Comparison of ENCODE assay signal across 13 cellular contexts in the genomic region with DNA sequence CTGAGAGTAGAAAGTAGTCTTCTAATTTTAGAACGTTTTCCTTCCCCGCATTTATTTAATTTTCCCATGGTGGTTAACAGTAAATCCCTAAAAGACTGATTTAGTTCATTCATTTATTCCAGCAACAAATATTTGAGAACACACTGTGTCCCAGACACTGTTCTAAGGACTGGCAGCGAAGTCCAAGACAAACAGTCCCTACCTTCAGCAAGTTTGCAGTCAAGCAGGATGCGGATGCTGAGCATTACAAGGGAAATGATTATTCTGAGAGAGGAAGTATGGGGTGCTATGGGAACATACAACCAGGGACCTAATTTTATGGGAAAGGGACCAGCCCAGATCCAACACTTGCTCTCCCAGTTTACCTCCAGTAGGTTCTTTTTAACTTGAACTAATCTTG. TPM values are rescaled to one million over a fixed set of nuclear protein-coding genes. Genes with fewer than 3 reads are reported as not detected.
A peak's percentile ranks its signal among the peaks of the same experiment; 100 is the strongest.
DNase-seq lines count a peak whose midpoint lies in the region; ATAC-seq, FAIRE-seq and TF ChIP-seq lines count a peak whose summit lies in the region.
"Had no signal": no experiment of that assay in that cellular context is flagged by ENCODE, and none has a peak within 500 bp of the region (broad histone marks: within the 10 kb centered on the region; RNA-seq: fewer than 3 reads in every experiment).

No MANE protein-coding gene starts in this region.

- intact Hi-C loops in CD4-positive, alpha-beta memory T cell (cut with micrococcal nuclease): no loop called here
- intact Hi-C loops in K562 (cut with micrococcal nuclease): loop anchor here (1.0 kb wide), 1 partner anchor 38 kb away; no protein-coding TSS in a partner anchor
- intact Hi-C loops in naive thymus-derived CD4-positive, alpha-beta T cell (cut with micrococcal nuclease): no loop called here

- 80% methylated on average over 4 of the region's 4 CpGs for WGBS in K562 (ENCODE audit: insufficient coverage, low coverage, missing lambda C conversion rate)

- TF ChIP-seq RAD21 in K562 (CRISPR knock-in tag; conservative IDR thresholded peaks at IDR 0.05 in 1 of 2, IDR thresholded peaks at IDR 0.05 in 1 of 2): no peak

- CTCF ChIA-PET in CD4-positive, alpha-beta memory T cell (lab: Charles Lee; ENCODE audit: partially characterized antibody): interaction anchor here (1.4 to 6.9 kb wide), 5 partner anchors 13 to 40 kb away, joined by 4 to 65 read pairs (median 13); a partner anchor contains a TSS
- CTCF ChIA-PET in K562 (lab: Yijun Ruan, JAX; ENCODE audit: low intra/inter-chr PET ratio): no interaction called here
- CTCF ChIA-PET in naive thymus-derived CD4-positive, alpha-beta T cell (lab: Charles Lee): interaction anchor here (1.0 kb wide), 1 partner anchor 38 kb away, joined by 4 read pairs; no protein-coding TSS in a partner anchor

- POLR2A ChIA-PET in CD4-positive, alpha-beta memory T cell (lab: Charles Lee; ENCODE audit: partially characterized antibody): interaction anchor here (1.5 to 31.0 kb wide), 3 partner anchors 20 to 37 kb away, joined by 3 to 1778 read pairs (median 16); a partner anchor contains a TSS
- POLR2A ChIA-PET in K562 (lab: Yijun Ruan, JAX): no interaction called here
- POLR2A ChIA-PET in naive thymus-derived CD4-positive, alpha-beta T cell (lab: Charles Lee): interaction anchor here (2.3 to 25.1 kb wide), 3 partner anchors 7 to 26 kb away, joined by 6 to 1558 read pairs (median 7); a partner anchor contains a TSS

- no peaks in the 10 kb centered on the region for H3K9me1 ChIP-seq in K562 (ENCODE audit: control insufficient read depth, insufficient read depth, low read length)

- H4K20me1 ChIP-seq in K562 (replicated peaks; ENCODE audit: control insufficient read depth, insufficient read depth, low read length): no peaks in the 10 kb centered on the region

- peaks cover 0 to 4% (median 0%) of the 10 kb centered on the region in 8 donors for H3K9me3 Mint-ChIP-seq in CD4-positive, alpha-beta memory T cell
- H3K9me3 Mint-ChIP-seq in naive thymus-derived CD4-positive, alpha-beta T cell: peaks cover 0 to 8% (median 0%) of the 10 kb centered on the region in 11 donors
- H3K9me3 Mint-ChIP-seq: effector memory CD8-positive, alpha-beta T cell had no signal

- peak overlapping the region; percentile 67 for H3K27ac ChIP-seq in CD4-positive, alpha-beta memory T cell (ENCODE audit: low read depth, low read length)
- no peak overlapping the region for H3K27ac ChIP-seq in K562 (ENCODE audit: extremely low read depth, low read depth, low read length)
- H3K27ac ChIP-seq in naive thymus-derived CD4-positive, alpha-beta T cell (ENCODE audit: low read depth, low read length): no peak overlapping the region

- no peak for TF ChIP-seq EP300 in K562 (IDR thresholded peaks at IDR 0.05; ENCODE audit: low read length)

- H3K36me3 ChIP-seq in CD4-positive, alpha-beta memory T cell (ENCODE audit: insufficient read depth, low read length): peaks cover 16% of the 10 kb centered on the region
- peaks cover 8% of the 10 kb centered on the region for H3K36me3 ChIP-seq in K562 (ENCODE audit: control insufficient read depth, insufficient read depth, low read length)
- peaks cover 0 to 13% (median under 1%) of the 10 kb centered on the region in 3 experiments for H3K36me3 ChIP-seq in naive thymus-derived CD4-positive, alpha-beta T cell (ENCODE audit: control insufficient read depth in 2 of 3, insufficient read depth in 3 of 3, low read length in 3 of 3)

- no peak overlapping the region for H3K9ac ChIP-seq in K562 (ENCODE audit: insufficient read depth in 1 of 2, low read depth in 2 of 2, low read length in 2 of 2)

- no peak for TF ChIP-seq CTCF in K562 (IDR thresholded peaks at IDR 0.05 in 2 of 3, conservative IDR thresholded peaks at IDR 0.05 in 1 of 3; ENCODE audit: insufficient read depth in 2 of 3, low read depth in 1 of 3, low read length in 3 of 3)

- FAIRE-seq in GM12892 (lab: Jason Lieb, UNC) (peak; percentile 68), K562 (lab: Jason Lieb, UNC) (no peak)

- no TSS peak for BruUV-seq in K562 (replicated peaks; lab: Mats Ljungman, UMichigan)

- peak overlapping the region; percentile 98 for H2AFZ ChIP-seq in K562 (ENCODE audit: low read depth, low read length)

- in situ Hi-C loops in K562 (cut with MboI): no loop called here

- H3K4me1 Mint-ChIP-seq in CD4-positive, alpha-beta memory T cell: peaks cover 15 to 31% (median 30%) of the 10 kb centered on the region in 4 donors
- H3K4me1 Mint-ChIP-seq in naive thymus-derived CD4-positive, alpha-beta T cell: peaks cover 9 to 61% (median 31%) of the 10 kb centered on the region in 7 donors

- DNase-seq in CD4-positive, alpha-beta memory T cell: no peak
- no peak for DNase-seq in GM12892 (ENCODE audit: insufficient read length)
- no peak for DNase-seq in K562 (ENCODE audit: extremely low read depth in 1 of 4, low spot score in 3 of 4)
- DNase-seq in naive thymus-derived CD4-positive, alpha-beta T cell: no peak
- DNase-seq in NCI-H146 (lab: John Stamatoyannopoulos, UW): no peak
- no peak for DNase-seq in middle frontal gyrus (ENCODE audit: extremely low spot score, low spot score)
- DNase-seq: effector memory CD8-positive, alpha-beta T cell; GF-D8; GOT3; kidney glomerular epithelial cell; naive B cell; NCI-H1417 had no signal

- peak overlapping the region; percentile 95 to 100 (median 99) for H3K27ac Mint-ChIP-seq in CD4-positive, alpha-beta memory T cell
- H3K27ac Mint-ChIP-seq in naive thymus-derived CD4-positive, alpha-beta T cell: peak overlapping the region; percentile 92 to 99 (median 97)

- H3K36me3 Mint-ChIP-seq in CD4-positive, alpha-beta memory T cell: peaks cover 9 to 25% of the 10 kb centered on the region in 2 donors
- H3K36me3 Mint-ChIP-seq in naive thymus-derived CD4-positive, alpha-beta T cell: peaks cover 0 to 33% (median 17%) of the 10 kb centered on the region in 5 donors

- H3K9me3 ChIP-seq in CD4-positive, alpha-beta memory T cell (ENCODE audit: control insufficient read depth in 1 of 2, low read length in 2 of 2): no peaks in the 10 kb centered on the region
- H3K9me3 ChIP-seq in K562 (replicated peaks; ENCODE audit: control insufficient read depth, insufficient read depth, low read depth, low read length): peaks cover 10% of the 10 kb centered on the region
- H3K9me3 ChIP-seq in naive thymus-derived CD4-positive, alpha-beta T cell (ENCODE audit: control insufficient read depth in 2 of 3, low read length in 3 of 3): no peaks in the 10 kb centered on the region

- ATAC-seq in K562: no peak
- no peak for ATAC-seq in naive thymus-derived CD4-positive, alpha-beta T cell
- ATAC-seq in GM18868 (IDR thresholded peaks at IDR 0.05; ENCODE audit: unreplicated experiment): no peak

- peaks cover 0 to 3% of the 10 kb centered on the region in 2 donors for H3K27me3 Mint-ChIP-seq in CD4-positive, alpha-beta memory T cell
- H3K27me3 Mint-ChIP-seq in naive thymus-derived CD4-positive, alpha-beta T cell: peaks cover 5 to 17% (median 8%) of the 10 kb centered on the region in 5 donors

- H3K4me3 ChIP-seq in CD4-positive, alpha-beta memory T cell (ENCODE audit: low read length in 2 of 2): no peak overlapping the region
- H3K4me3 ChIP-seq in K562: no peak overlapping the region
- no peak overlapping the region for H3K4me3 ChIP-seq in naive thymus-derived CD4-positive, alpha-beta T cell (ENCODE audit: low read length)

- no peak for TF ChIP-seq POLR2A in GM12892 (IDR thresholded peaks at IDR 0.05; ENCODE audit: low read depth, low read length)
- no peak for TF ChIP-seq POLR2A in K562 (conservative IDR thresholded peaks at IDR 0.05)

- no peak overlapping the region for H3K4me2 ChIP-seq in K562 (ENCODE audit: insufficient read depth, low read length)

- H3K27me3 ChIP-seq in CD4-positive, alpha-beta memory T cell (ENCODE audit: insufficient read depth, low read length): no peaks in the 10 kb centered on the region
- peaks cover 8 to 14% of the 10 kb centered on the region in 2 experiments; a peak in 4 of 5 replicates for H3K27me3 ChIP-seq in K562 (ENCODE audit: control insufficient read depth in 2 of 2, insufficient read depth in 2 of 2, low read length in 2 of 2)
- H3K27me3 ChIP-seq in naive thymus-derived CD4-positive, alpha-beta T cell (ENCODE audit: control insufficient read depth in 2 of 2, insufficient read depth in 2 of 2, low read length in 2 of 2): no peaks in the 10 kb centered on the region

- H3K79me2 ChIP-seq in K562 (ENCODE audit: control insufficient read depth, insufficient read depth, low read length): peaks cover 11% of the 10 kb centered on the region; the same call in 2 of the 3 replicates

- no peak overlapping the region for H3K4me3 Mint-ChIP-seq in CD4-positive, alpha-beta memory T cell
- H3K4me3 Mint-ChIP-seq in naive thymus-derived CD4-positive, alpha-beta T cell: peak overlapping the region in 2 of 10 donors; percentile 14 to 39

- peaks cover 21% of the 10 kb centered on the region for H3K4me1 ChIP-seq in CD4-positive, alpha-beta memory T cell (ENCODE audit: insufficient read depth, low read length)
- H3K4me1 ChIP-seq in K562 (replicated peaks in 1 of 2; ENCODE audit: control insufficient read depth in 2 of 2, insufficient read depth in 2 of 2, low read length in 2 of 2): peaks cover 3 to 11% of the 10 kb centered on the region in 2 experiments; a peak in 3 of 5 replicates
- H3K4me1 ChIP-seq in naive thymus-derived CD4-positive, alpha-beta T cell (ENCODE audit: control insufficient read depth in 2 of 2, insufficient read depth in 2 of 2, low read length in 2 of 2): peaks cover 11 to 19% of the 10 kb centered on the region in 2 donors

RNA-seq across cellular contexts. Expression of a gene that starts 1.2 kb away (rescaled TPM):
- 1 to 10 TPM; 1.2 TPM for total RNA-seq in CD4-positive, alpha-beta memory T cell
- under 1 TPM in 1 of 2 donors, not detected in 1; 0.41 TPM for polyA plus RNA-seq in CD4-positive, alpha-beta memory T cell
- 2.7 TPM for polyA plus RNA-seq in GM12892 (2012; ENCODE audit: missing spikeins)
- 5.3 and 6.8 TPM in 2 replicates for total RNA-seq in K562 (2011; cell fraction: chromatin; rRNA removed; ENCODE audit: low replicate concordance)
- total RNA-seq in K562 (2011; cell fraction: nucleolus; rRNA removed): 5.9 and 6.8 TPM in 2 replicates
- total RNA-seq in K562 (2011; cell fraction: nucleoplasm; rRNA removed): 7.3 and 8.0 TPM in 2 replicates
- total RNA-seq in K562 (2014; rRNA removed): 4.0 and 4.3 TPM in 2 replicates
- 5.7 and 6.5 TPM in 2 replicates for total RNA-seq in K562 (2014; rRNA removed; fragmentation: Illumina TruSeq; extraction: Trizol)
- 5.7 and 6.5 TPM in 2 replicates for total RNA-seq in K562 (2015; rRNA removed; fragmentation: Illumina TruSeq; extraction: Trizol)
- 4.7 and 4.9 TPM in 2 replicates for total RNA-seq in K562 (2021)
- 5.8 and 7.4 TPM in 2 replicates for polyA plus RNA-seq in K562 (2011; rRNA removed)
- polyA plus RNA-seq in K562 (2011; cell fraction: cytosol; rRNA removed): 4.4 and 4.9 TPM in 2 replicates
- polyA plus RNA-seq in K562 (2011; cell fraction: nucleus; rRNA removed): 3.7 and 4.5 TPM in 2 replicates
- 3.2 and 3.4 TPM in 2 replicates for polyA plus RNA-seq in K562 (2012)
- polyA plus RNA-seq in K562 (2014; fragmentation: Illumina TruSeq; extraction: Trizol): 5.3 and 5.7 TPM in 2 replicates
- 1 to 10 TPM; 5.7 to 7.6 TPM for polyA plus RNA-seq in K562 (2014; fragmentation: Nextera tagmentation; extraction: Ambion mirVana)
- polyA plus RNA-seq in K562 (2014; rRNA removed): 4.0 and 4.9 TPM in 2 replicates
- 10.9 and 11.2 TPM in 2 replicates for polyA minus RNA-seq in K562 (2011; rRNA and poly(A)+ RNA removed)
- 2.0 and 4.0 TPM in 2 replicates for polyA minus RNA-seq in K562 (2011; cell fraction: cytosol; rRNA and poly(A)+ RNA removed)
- 8.6 and 17.5 TPM in 2 replicates for polyA minus RNA-seq in K562 (2011; cell fraction: nucleus; rRNA and poly(A)+ RNA removed)
- total RNA-seq in naive thymus-derived CD4-positive, alpha-beta T cell: 1 to 10 TPM in 3 of 5 experiments, under 1 TPM in 2; 0.51 to 1.5 (median 1.3) TPM
- polyA plus RNA-seq in naive thymus-derived CD4-positive, alpha-beta T cell: under 1 TPM; 0.31 to 0.45 TPM

RNA-seq across cellular contexts. Expression of a gene that starts 20.4 kb away (rescaled TPM):
- total RNA-seq in CD4-positive, alpha-beta memory T cell: under 1 TPM; 0.15 to 0.50 TPM
- polyA plus RNA-seq in CD4-positive, alpha-beta memory T cell: under 1 TPM in 1 of 2 donors, not detected in 1; 0.42 TPM
- 1.2 TPM for polyA plus RNA-seq in GM12892 (2012; ENCODE audit: missing spikeins)
- total RNA-seq in K562 (2011; cell fraction: chromatin; rRNA removed; ENCODE audit: low replicate concordance): 0.63 and 1.3 TPM in 2 replicates
- 0.33 and 0.53 TPM in 2 replicates for total RNA-seq in K562 (2011; cell fraction: nucleolus; rRNA removed)
- total RNA-seq in K562 (2011; cell fraction: nucleoplasm; rRNA removed): 0.53 and 0.88 TPM in 2 replicates
- total RNA-seq in K562 (2014; rRNA removed) (0.32 and 0.37 TPM in 2 replicates), K562 (2014; rRNA removed; fragmentation: Illumina TruSeq; extraction: Trizol) (0.22 and 0.25 TPM in 2 replicates), K562 (2015; rRNA removed; fragmentation: Illumina TruSeq; extraction: Trizol) (0.08 and 0.11 TPM in 2 replicates), K562 (2021) (0.20 and 0.29 TPM in 2 replicates)
- polyA plus RNA-seq in K562 (2011; rRNA removed) (0.64 and 0.65 TPM in 2 replicates), K562 (2014; fragmentation: Illumina TruSeq; extraction: Trizol) (0.10 and 0.15 TPM in 2 replicates), K562 (2014; fragmentation: Nextera tagmentation; extraction: Ambion mirVana) (under 1 TPM; 0.04 to 0.17 TPM), K562 (2014; rRNA removed) (0.03 and 0.11 TPM in 2 replicates)
- 0.50 and 0.51 TPM in 2 replicates for polyA plus RNA-seq in K562 (2011; cell fraction: cytosol; rRNA removed)
- polyA plus RNA-seq in K562 (2011; cell fraction: nucleus; rRNA removed): 0.35 and 0.57 TPM in 2 replicates
- 0.21 and 0.80 TPM in 2 replicates for polyA plus RNA-seq in K562 (2012)
- polyA minus RNA-seq in K562 (2011; rRNA and poly(A)+ RNA removed): 0.57 and 0.84 TPM in 2 replicates
- 0.36 and 0.76 TPM in 2 replicates for polyA minus RNA-seq in K562 (2011; cell fraction: cytosol; rRNA and poly(A)+ RNA removed)
- polyA minus RNA-seq in K562 (2011; cell fraction: nucleus; rRNA and poly(A)+ RNA removed): 0.13 and 0.56 TPM in 2 replicates
- total RNA-seq in naive thymus-derived CD4-positive, alpha-beta T cell: 1 to 10 TPM in 2 of 5 experiments, under 1 TPM in 2, not detected in 1; 0.30 to 2.3 (median 0.97) TPM
- polyA plus RNA-seq in naive thymus-derived CD4-positive, alpha-beta T cell: 1 to 10 TPM in 1 of 2 donors, under 1 TPM in 1; 0.41 to 1.6 TPM

RNA-seq across cellular contexts. Expression of a gene that starts 29.7 kb away (rescaled TPM):
- 100 to 1,000 TPM; 571 to 574 TPM for total RNA-seq in CD4-positive, alpha-beta memory T cell
- 100 to 1,000 TPM; 435 to 487 TPM for polyA plus RNA-seq in CD4-positive, alpha-beta memory T cell
- polyA plus RNA-seq in GM12892 (2012; ENCODE audit: missing spikeins): 96.9 TPM
- not detected in 2 replicates for total RNA-seq in K562 (2011; cell fraction: chromatin; rRNA removed; ENCODE audit: low replicate concordance)
- total RNA-seq in K562 (2011; cell fraction: nucleolus; rRNA removed): not detected in 2 replicates
- 0.15 TPM in 1 of 2 replicates, not detected in the other for total RNA-seq in K562 (2011; cell fraction: nucleoplasm; rRNA removed)
- 1.1 TPM in 1 of 2 replicates, not detected in the other for total RNA-seq in K562 (2014; rRNA removed)
- total RNA-seq in K562 (2014; rRNA removed; fragmentation: Illumina TruSeq; extraction: Trizol): 0.15 and 0.26 TPM in 2 replicates
- 0.34 and 0.36 TPM in 2 replicates for total RNA-seq in K562 (2015; rRNA removed; fragmentation: Illumina TruSeq; extraction: Trizol)
- total RNA-seq in K562 (2021): 0.56 and 0.80 TPM in 2 replicates
- 0.06 and 0.12 TPM in 2 replicates for polyA plus RNA-seq in K562 (2011; rRNA removed)
- not detected in 2 replicates for polyA plus RNA-seq in K562 (2011; cell fraction: cytosol; rRNA removed)
- not detected in 2 replicates for polyA plus RNA-seq in K562 (2011; cell fraction: nucleus; rRNA removed)
- 0.56 and 1.1 TPM in 2 replicates for polyA plus RNA-seq in K562 (2012)
- 0.31 TPM in 1 of 2 replicates, not detected in the other for polyA plus RNA-seq in K562 (2014; fragmentation: Illumina TruSeq; extraction: Trizol)
- under 1 TPM; 0.21 to 0.45 TPM for polyA plus RNA-seq in K562 (2014; fragmentation: Nextera tagmentation; extraction: Ambion mirVana)
- 0.29 and 0.57 TPM in 2 replicates for polyA plus RNA-seq in K562 (2014; rRNA removed)
- polyA minus RNA-seq in K562 (2011; rRNA and poly(A)+ RNA removed): not detected in 2 replicates
- polyA minus RNA-seq in K562 (2011; cell fraction: cytosol; rRNA and poly(A)+ RNA removed): not detected in 2 replicates
- polyA minus RNA-seq in K562 (2011; cell fraction: nucleus; rRNA and poly(A)+ RNA removed): not detected in 2 replicates
- total RNA-seq in naive thymus-derived CD4-positive, alpha-beta T cell: 100 to 1,000 TPM; 303 to 746 (median 450) TPM
- polyA plus RNA-seq in naive thymus-derived CD4-positive, alpha-beta T cell: 100 to 1,000 TPM; 446 to 613 TPM

RNA-seq across cellular contexts. Expression of a gene that starts 42.2 kb away (rescaled TPM):
- 10 to 100 TPM; 13.4 to 13.6 TPM for total RNA-seq in CD4-positive, alpha-beta memory T cell
- 1 to 10 TPM; 3.7 to 5.4 TPM for polyA plus RNA-seq in CD4-positive, alpha-beta memory T cell
- 4.0 TPM for polyA plus RNA-seq in GM12892 (2012; ENCODE audit: missing spikeins)
- 18.3 and 30.1 TPM in 2 replicates for total RNA-seq in K562 (2011; cell fraction: chromatin; rRNA removed; ENCODE audit: low replicate concordance)
- total RNA-seq in K562 (2011; cell fraction: nucleolus; rRNA removed): 10.3 and 13.0 TPM in 2 replicates
- 18.0 and 28.4 TPM in 2 replicates for total RNA-seq in K562 (2011; cell fraction: nucleoplasm; rRNA removed)
- total RNA-seq in K562 (2014; rRNA removed): 10.6 and 11.9 TPM in 2 replicates
- 17.6 and 18.4 TPM in 2 replicates for total RNA-seq in K562 (2014; rRNA removed; fragmentation: Illumina TruSeq; extraction: Trizol)
- total RNA-seq in K562 (2015; rRNA removed; fragmentation: Illumina TruSeq; extraction: Trizol): 15.3 and 16.6 TPM in 2 replicates
- 10.7 and 12.0 TPM in 2 replicates for total RNA-seq in K562 (2021)
- polyA plus RNA-seq in K562 (2011; rRNA removed): 10.4 and 12.8 TPM in 2 replicates
- polyA plus RNA-seq in K562 (2011; cell fraction: cytosol; rRNA removed): 4.5 and 6.9 TPM in 2 replicates
- polyA plus RNA-seq in K562 (2011; cell fraction: nucleus; rRNA removed): 10.4 and 11.3 TPM in 2 replicates
- 5.1 and 6.6 TPM in 2 replicates for polyA plus RNA-seq in K562 (2012)
- 13.1 and 15.7 TPM in 2 replicates for polyA plus RNA-seq in K562 (2014; fragmentation: Illumina TruSeq; extraction: Trizol)
- polyA plus RNA-seq in K562 (2014; fragmentation: Nextera tagmentation; extraction: Ambion mirVana): 10 to 100 TPM in 1 of 2 experiments, 1 to 10 TPM in 1; 5.7 to 10.9 TPM
- 8.7 and 9.5 TPM in 2 replicates for polyA plus RNA-seq in K562 (2014; rRNA removed)
- polyA minus RNA-seq in K562 (2011; rRNA and poly(A)+ RNA removed): 20.6 and 21.0 TPM in 2 replicates
- 4.3 and 4.9 TPM in 2 replicates for polyA minus RNA-seq in K562 (2011; cell fraction: cytosol; rRNA and poly(A)+ RNA removed)
- 19.7 and 27.1 TPM in 2 replicates for polyA minus RNA-seq in K562 (2011; cell fraction: nucleus; rRNA and poly(A)+ RNA removed)
- total RNA-seq in naive thymus-derived CD4-positive, alpha-beta T cell: 10 to 100 TPM in 3 of 5 experiments, 1 to 10 TPM in 2; 6.0 to 16.3 (median 12.7) TPM
- 1 to 10 TPM; 3.2 to 8.0 TPM for polyA plus RNA-seq in naive thymus-derived CD4-positive, alpha-beta T cell

Comparison
In these comparisons a context has a peak if more than half of its experiments do, and no peak if none do; other contexts are left out.
1. RNA of a gene that starts 29.7 kb away (total RNA-seq): 571 to 574 TPM in CD4-positive, alpha-beta memory T cell and 303 to 746 TPM in naive thymus-derived CD4-positive, alpha-beta T cell; 0.15 to 1.1 TPM in K562; every median in the first group is over 100 times any median in the second.